11 cellular contexts compared by ENCODE assay signal in genomic region chr22:27462190-27462589, GRCh38.
DNase-seq lines count a peak whose midpoint lies in the region; ATAC-seq and TF ChIP-seq lines count a peak whose summit lies in the region.
"Had no signal": no experiment of that assay in that cellular context is flagged by ENCODE, and none has a peak within 500 bp of the region (broad histone marks: within the 10 kb centered on the region; RNA-seq: fewer than 3 reads in every experiment).

No MANE protein-coding gene starts in this region.

- no peaks in the 10 kb centered on the region for H3K4me1 ChIP-seq in Karpas-422 (ENCODE audit: low read length)

- H3K36me3 ChIP-seq in Karpas-422 (ENCODE audit: insufficient read depth, low read length) = no peaks in the 10 kb centered on the region

- no peak overlapping the region for H2AFZ ChIP-seq in Karpas-422 (ENCODE audit: low read length)

- no peak for ATAC-seq in GM19397 (IDR thresholded peaks at IDR 0.05; ENCODE audit: unreplicated experiment)
- ATAC-seq in GM21390 (IDR thresholded peaks at IDR 0.05; ENCODE audit: unreplicated experiment) = no peak
- ATAC-seq: activated T-cell treated with anti-CD3 and anti-CD28 coated beads, Interleukin-2, amount 50 U/mL, for 4 hours had no signal

- H3K27ac ChIP-seq in dorsolateral prefrontal cortex = peak overlapping the region in 57 of 59 donors; percentile 32 to 97 (median 81)
- H3K27ac ChIP-seq in Karpas-422 (ENCODE audit: low read length) = no peak overlapping the region

- H3K4me3 ChIP-seq in dorsolateral prefrontal cortex (peak overlapping the region in 7 of 59 donors; percentile 3 to 33 (median 18)), Karpas-422 (ENCODE audit: low read length) (no peak overlapping the region)

- H3K27me3 ChIP-seq in dorsolateral prefrontal cortex (peaks cover 0 to 13% (median 0%) of the 10 kb centered on the region in 45 donors), Karpas-422 (ENCODE audit: low read length) (no peaks in the 10 kb centered on the region)

- no peak overlapping the region for H3K4me2 ChIP-seq in Karpas-422 (ENCODE audit: low read depth, low read length, poor library complexity, severe bottlenecking)

- peak; percentile 17 for DNase-seq in AG08396 (ENCODE audit: low spot score)
- DNase-seq in NCI-H2029 treated with DMSO at 0.1 percent for 48 hours (lab: John Stamatoyannopoulos, UW) = peak; percentile 32
- DNase-seq in dorsolateral prefrontal cortex = peak in 9 of 10 donors; percentile 34 to 73 (median 60)
- peak; percentile 69 for DNase-seq in midbrain (lab: John Stamatoyannopoulos, UW)
- no peak for DNase-seq in Karpas-422
- no peak for DNase-seq in activated CD4-positive, CD25-positive, alpha-beta regulatory T cell (lab: John Stamatoyannopoulos, UW)
- DNase-seq: activated T-cell treated with anti-CD3 and anti-CD28 coated beads, Interleukin-2, amount 50 U/mL, for 4 hours; GDM1; stimulated activated CD4-positive, alpha-beta T cell treated with anti-CD3 and anti-CD28 coated beads, Interleukin-2, amount 100 ng/mL, for 24 hours had no signal

- peaks cover 2% of the 10 kb centered on the region; the same call in 1 of the 2 replicates for H4K20me1 ChIP-seq in Karpas-422 (ENCODE audit: insufficient read depth, low read depth, low read length)

- no peaks in the 10 kb centered on the region for H3K9me2 ChIP-seq in Karpas-422 (replicated peaks; ENCODE audit: insufficient read depth, low read length)

- intact Hi-C loops in dorsolateral prefrontal cortex (cut with DNase I) = loop anchor here in 1 of 2 donors (2.0 kb wide), 1 partner anchor 19 kb away; no protein-coding TSS in a partner anchor

- no peaks in the 10 kb centered on the region for H3K9me3 ChIP-seq in Karpas-422 (ENCODE audit: low read length)

- no peak overlapping the region for H3K9ac ChIP-seq in Karpas-422 (ENCODE audit: low read length)

- H3K79me2 ChIP-seq in Karpas-422 (ENCODE audit: low read length) = no peaks in the 10 kb centered on the region

- TF ChIP-seq CTCF in dorsolateral prefrontal cortex (IDR thresholded peaks at IDR 0.05 in 54 of 56, conservative IDR thresholded peaks at IDR 0.05 in 2 of 56; ENCODE audit: low read depth in 1 of 56, partially characterized antibody in 56 of 56) = peak in 6 of 56 donors; percentile 9 to 25 (median 20)

Comparison
In these comparisons a context has a peak if more than half of its experiments do, and no peak if none do; other contexts are left out.
1. DNase-seq: peak in AG08396 (single experiment), NCI-H2029 treated with DMSO at 0.1 percent for 48 hours (single experiment), dorsolateral prefrontal cortex (9 of 10) and midbrain (single experiment); none in Karpas-422 (single experiment) and activated CD4-positive, CD25-positive, alpha-beta regulatory T cell (0 of 4).